1 cellular context compared by ENCODE assay signal in genomic region chr11:116513894-116514293, GRCh38.
TF ChIP-seq lines count a peak whose summit lies in the region.

No MANE protein-coding gene starts in this region.

TF ChIP-seq in K562, 482 proteins besides CTCF, POLR2A, EP300 and RAD21 (continued from another document):
- no peak for TF ChIP-seq THRA (IDR thresholded peaks at IDR 0.05)
- TF ChIP-seq AFF1 (IDR thresholded peaks at IDR 0.05; ENCODE audit: low read depth in 1 of 2, partially characterized antibody in 2 of 2), result no peak
- no peak for TF ChIP-seq MECOM (CRISPR knock-in tag; IDR thresholded peaks at IDR 0.05)
TF ChIP-seq in K562: peak in this region for 2.
